ENCODE assay signal across 9 cellular contexts in genomic region chr5:61817472-61818326, GRCh38.
DNase-seq lines count a peak whose midpoint lies in the region; ATAC-seq and TF ChIP-seq lines count a peak whose summit lies in the region.
"Had no signal": no experiment of that assay in that cellular context is flagged by ENCODE, and none has a peak within 500 bp of the region (broad histone marks: within the 10 kb centered on the region; RNA-seq: fewer than 3 reads in every experiment).

No MANE protein-coding gene starts in this region.

- 42% methylated on average over 7 of the region's 7 CpGs for WGBS in SK-N-SH (ENCODE audit: low lambda C conversion rate)
- WGBS in psoas muscle, 3 donors: 17 to 21% (median 18%) methylated on average over 7 of the region's 7 CpGs

- no peaks in the 10 kb centered on the region for H3K36me3 ChIP-seq in SK-N-SH (replicated peaks in 1 of 2; ENCODE audit: control insufficient read depth in 1 of 2, insufficient read depth in 2 of 2, low read length in 1 of 2)
- H3K36me3 ChIP-seq in psoas muscle (ENCODE audit: insufficient read depth in 1 of 2, low read depth in 1 of 2): no peaks in the 10 kb centered on the region

- no peaks in the 10 kb centered on the region for H3F3A ChIP-seq in SK-N-SH (replicated peaks; ENCODE audit: insufficient read depth)

- TF ChIP-seq EP300 in SK-N-SH (IDR thresholded peaks at IDR 0.05; ENCODE audit: borderline replicate concordance in 1 of 2, low read depth in 1 of 2, low read length in 1 of 2): no peak

- peak; percentile 74 for TF ChIP-seq RAD21 in SK-N-SH (IDR thresholded peaks at IDR 0.05; ENCODE audit: low read length)

- no peak overlapping the region for H3K9ac ChIP-seq in SK-N-SH

- POLR2A ChIA-PET in SK-N-SH (lab: Yijun Ruan, JAX): no interaction called here

- intact Hi-C loops in psoas muscle (cut with DNase I): no loop called here

- H3K79me2 ChIP-seq in SK-N-SH (ENCODE audit: insufficient read depth): no peaks in the 10 kb centered on the region

- no peaks in the 10 kb centered on the region for H3K9me2 ChIP-seq in SK-N-SH

- H3K27me3 ChIP-seq in SK-N-SH (ENCODE audit: insufficient read depth) (no peaks in the 10 kb centered on the region; the same call in 1 of the 2 replicates), psoas muscle (ENCODE audit: insufficient read depth in 3 of 3, low read length in 2 of 3) (peaks cover 0 to 3% (median 0%) of the 10 kb centered on the region in 3 donors)

- no peaks in the 10 kb centered on the region for H3K4me1 Mint-ChIP-seq in activated T-cell treated with anti-CD3 and anti-CD28 coated beads, Interleukin-2, amount 50 U/mL, for 4 hours (ENCODE audit: low read depth)
- H3K4me1 Mint-ChIP-seq: activated naive CD4-positive, alpha-beta T cell treated with anti-CD3 and anti-CD28 coated beads, Interleukin-2, amount 50 U/mL, for 24 hours had no signal

- ATAC-seq in psoas muscle (no peak), GM18502 (IDR thresholded peaks at IDR 0.05; ENCODE audit: poor library complexity, unreplicated experiment) (no peak)
- no peak for ATAC-seq in activated T-cell treated with anti-CD3 and anti-CD28 coated beads, Interleukin-2, amount 50 U/mL, for 4 hours

- no peaks in the 10 kb centered on the region for H3K36me3 Mint-ChIP-seq in activated T-cell treated with anti-CD3 and anti-CD28 coated beads, Interleukin-2, amount 50 U/mL, for 4 hours (ENCODE audit: insufficient read depth)
- H3K36me3 Mint-ChIP-seq: activated naive CD4-positive, alpha-beta T cell treated with anti-CD3 and anti-CD28 coated beads, Interleukin-2, amount 50 U/mL, for 24 hours had no signal

- H3K4me3 Mint-ChIP-seq in activated T-cell treated with anti-CD3 and anti-CD28 coated beads, Interleukin-2, amount 50 U/mL, for 4 hours: no peak overlapping the region
- H3K4me3 Mint-ChIP-seq: activated naive CD4-positive, alpha-beta T cell treated with anti-CD3 and anti-CD28 coated beads, Interleukin-2, amount 50 U/mL, for 24 hours had no signal

- H4K20me1 ChIP-seq in SK-N-SH (ENCODE audit: insufficient read depth): no peaks in the 10 kb centered on the region

- H3K27me3 Mint-ChIP-seq in activated T-cell treated with anti-CD3 and anti-CD28 coated beads, Interleukin-2, amount 50 U/mL, for 4 hours (ENCODE audit: low read depth): peaks cover 6% of the 10 kb centered on the region
- H3K27me3 Mint-ChIP-seq: activated naive CD4-positive, alpha-beta T cell treated with anti-CD3 and anti-CD28 coated beads, Interleukin-2, amount 50 U/mL, for 24 hours had no signal

- peak; percentile 43 for DNase-seq in SIG-M5 treated with dmso at 0.1 percent for 504 hours (lab: John Stamatoyannopoulos, UW; ENCODE audit: unreplicated experiment)
- no peak for DNase-seq in SIG-M5 (lab: John Stamatoyannopoulos, UW)
- DNase-seq in SK-N-SH: peak; percentile 51
- peak; percentile 63 for DNase-seq in glomerular visceral epithelial cell (ENCODE audit: extremely low spot score)
- DNase-seq in psoas muscle: no peak
- no peak for DNase-seq in activated T-cell treated with anti-CD3 and anti-CD28 coated beads, Interleukin-2, amount 50 U/mL, for 4 hours
- DNase-seq in NCI-H774 (lab: John Stamatoyannopoulos, UW): no peak

- no peak overlapping the region for H3K27ac ChIP-seq in SK-N-SH (ENCODE audit: low read depth in 2 of 2, low read length in 1 of 2)
- no peak overlapping the region for H3K27ac ChIP-seq in psoas muscle

- H2AFZ ChIP-seq in SK-N-SH (ENCODE audit: low read depth): no peak overlapping the region

- H3K9me3 ChIP-seq in SK-N-SH: no peaks in the 10 kb centered on the region
- no peaks in the 10 kb centered on the region for H3K9me3 ChIP-seq in psoas muscle

- H3K9me3 Mint-ChIP-seq in activated T-cell treated with anti-CD3 and anti-CD28 coated beads, Interleukin-2, amount 50 U/mL, for 4 hours: peaks cover 5% of the 10 kb centered on the region

- CTCF ChIA-PET in SK-N-SH (lab: Yijun Ruan, JAX): interaction anchor here (0.6 to 2.5 kb wide), 12 partner anchors 8 to 656 kb away, joined by 3 to 14 read pairs (median 3); partner anchors contain the start of gene SMIM15

- TF ChIP-seq CTCF in SK-N-SH (IDR thresholded peaks at IDR 0.05) (peak; percentile 64), psoas muscle (IDR thresholded peaks at IDR 0.05) (peak; percentile 37)

- H3K4me3 ChIP-seq in SK-N-SH (ENCODE audit: low read depth in 2 of 2, low read length in 1 of 2): no peak overlapping the region
- no peak overlapping the region for H3K4me3 ChIP-seq in psoas muscle

- no peak overlapping the region for H3K4me2 ChIP-seq in SK-N-SH

- H3K4me1 ChIP-seq in SK-N-SH (ENCODE audit: control insufficient read depth in 1 of 2, insufficient read depth in 2 of 2, low read depth in 1 of 2, low read length in 1 of 2) (no peaks in the 10 kb centered on the region; a peak in 1 of 4 replicates), psoas muscle (no peaks in the 10 kb centered on the region)

TF ChIP-seq in SK-N-SH, 30 proteins besides CTCF, POLR2A, EP300 and RAD21:
- peak; percentile 62 for TF ChIP-seq SMC3 (IDR thresholded peaks at IDR 0.05; ENCODE audit: low read depth, low read length)
- TF ChIP-seq, protein P1, sequence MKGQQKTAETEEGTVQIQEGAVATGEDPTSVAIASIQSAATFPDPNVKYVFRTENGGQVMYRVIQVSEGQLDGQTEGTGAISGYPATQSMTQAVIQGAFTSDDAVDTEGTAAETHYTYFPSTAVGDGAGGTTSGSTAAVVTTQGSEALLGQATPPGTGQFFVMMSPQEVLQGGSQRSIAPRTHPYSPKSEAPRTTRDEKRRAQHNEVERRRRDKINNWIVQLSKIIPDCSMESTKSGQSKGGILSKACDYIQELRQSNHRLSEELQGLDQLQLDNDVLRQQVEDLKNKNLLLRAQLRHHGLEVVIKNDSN (IDR thresholded peaks at IDR 0.05; ENCODE audit: borderline replicate concordance, low read depth): no peak

Comparison
In these comparisons a context has a peak if more than half of its experiments do, and no peak if none do; other contexts are left out.
1. DNase-seq: peak in SIG-M5 treated with dmso at 0.1 percent for 504 hours (single experiment), SK-N-SH (single experiment) and glomerular visceral epithelial cell (single experiment); none in SIG-M5 (single experiment), psoas muscle (0 of 2), activated T-cell treated with anti-CD3 and anti-CD28 coated beads, Interleukin-2, amount 50 U/mL, for 4 hours (single experiment) and NCI-H774 (single experiment).